Comparison of ENCODE assay signal across 8 cellular contexts in genomic region chr4:76179398-76180318, GRCh38. TPM values are rescaled to one million over a fixed set of nuclear protein-coding genes. Genes with fewer than 3 reads are reported as not detected.
DNase-seq lines count a peak whose midpoint lies in the region; ATAC-seq and TF ChIP-seq lines count a peak whose summit lies in the region.

No MANE protein-coding gene starts in this region.

- 60 to 62% methylated on average over 11 of the region's 11 CpGs for WGBS in GM23248 (ENCODE audit: low coverage in 1 of 2, low lambda C conversion rate in 2 of 2, missing lambda C conversion rate in 2 of 2), 2 experiments
- 67% methylated on average over 11 of the region's 11 CpGs for WGBS in suprapubic skin

- TF ChIP-seq POLR2A in suprapubic skin (IDR thresholded peaks at IDR 0.05): no peak

- no peak overlapping the region for H3K4me2 ChIP-seq in GM23248 (ENCODE audit: unreplicated experiment)
- no peak overlapping the region for H3K4me2 ChIP-seq in Loucy (ENCODE audit: low read depth, low read length, poor library complexity, severe bottlenecking)

- H3K79me2 ChIP-seq in GM23248 (ENCODE audit: insufficient read depth) (peaks cover 77% of the 10 kb centered on the region), Loucy (ENCODE audit: insufficient read depth, low read length) (no peaks in the 10 kb centered on the region)

- ATAC-seq in RWPE2 (ENCODE audit: low read depth) (peak; percentile 85), foreskin keratinocyte (peak; percentile 86)

- H3K27me3 ChIP-seq in GM23248 (replicated peaks; ENCODE audit: insufficient read depth) (no peaks in the 10 kb centered on the region), Loucy (ENCODE audit: insufficient read depth, low read length, poor library complexity, severe bottlenecking) (no peaks in the 10 kb centered on the region), RWPE2 (ENCODE audit: insufficient read depth, poor library complexity, severe bottlenecking) (no peaks in the 10 kb centered on the region), foreskin keratinocyte (no peaks in the 10 kb centered on the region), suprapubic skin (no peaks in the 10 kb centered on the region)

- H3K9ac ChIP-seq in GM23248 (no peak overlapping the region), Loucy (ENCODE audit: low read depth, low read length, poor library complexity, severe bottlenecking) (no peak overlapping the region)

- in situ Hi-C loops in GM23248 (cut with MboI): loop anchor here (10.0 kb wide), 1 partner anchor 325 kb away; no protein-coding TSS in a partner anchor

- no peak for TF ChIP-seq EP300 in suprapubic skin (IDR thresholded peaks at IDR 0.05)

- peaks cover 14% of the 10 kb centered on the region; the same call in 1 of the 2 replicates for H3K4me1 ChIP-seq in GM23248 (ENCODE audit: insufficient read depth)
- H3K4me1 ChIP-seq in Loucy (ENCODE audit: insufficient read depth, low read length, poor library complexity, severe bottlenecking): no peaks in the 10 kb centered on the region
- peaks cover 6% of the 10 kb centered on the region for H3K4me1 ChIP-seq in RWPE2 (ENCODE audit: insufficient read depth, poor library complexity, severe bottlenecking)
- H3K4me1 ChIP-seq in foreskin keratinocyte: no peaks in the 10 kb centered on the region
- no peaks in the 10 kb centered on the region for H3K4me1 ChIP-seq in suprapubic skin

- TF ChIP-seq CTCF in Loucy (conservative IDR thresholded peaks at IDR 0.05; ENCODE audit: low read length) (peak; percentile 99), RWPE2 (IDR thresholded peaks at IDR 0.05; ENCODE audit: poor library complexity, severe bottlenecking) (peak; percentile 89), foreskin keratinocyte (conservative IDR thresholded peaks at IDR 0.05) (peak; percentile 92), suprapubic skin (IDR thresholded peaks at IDR 0.05) (peak; percentile 54 to 80)

- H3K9me3 ChIP-seq in GM23248 (ENCODE audit: low read depth) (no peaks in the 10 kb centered on the region), Loucy (ENCODE audit: insufficient read depth, low read depth, low read length) (no peaks in the 10 kb centered on the region), RWPE2 (ENCODE audit: severe bottlenecking) (no peaks in the 10 kb centered on the region), suprapubic skin (no peaks in the 10 kb centered on the region)

- no peaks in the 10 kb centered on the region for H4K20me1 ChIP-seq in GM23248 (ENCODE audit: insufficient read depth)
- H4K20me1 ChIP-seq in Loucy (ENCODE audit: insufficient read depth, low read length, poor library complexity, severe bottlenecking): no peaks in the 10 kb centered on the region

- H2AFZ ChIP-seq in GM23248 (no peak overlapping the region), Loucy (ENCODE audit: low read length) (no peak overlapping the region)

- no peak overlapping the region for H3K27ac ChIP-seq in GM23248
- no peak overlapping the region for H3K27ac ChIP-seq in RWPE2 (ENCODE audit: poor library complexity, severe bottlenecking)
- H3K27ac ChIP-seq in foreskin keratinocyte: no peak overlapping the region
- H3K27ac ChIP-seq in suprapubic skin: no peak overlapping the region

- H3K4me3 ChIP-seq in GM23248: no peak overlapping the region
- no peak overlapping the region for H3K4me3 ChIP-seq in Loucy (ENCODE audit: low read length, poor library complexity, severe bottlenecking)
- no peak overlapping the region for H3K4me3 ChIP-seq in RWPE2 (ENCODE audit: severe bottlenecking)
- H3K4me3 ChIP-seq in suprapubic skin: no peak overlapping the region

- H3K9me2 ChIP-seq in GM23248 (ENCODE audit: insufficient read depth) (no peaks in the 10 kb centered on the region), Loucy (replicated peaks; ENCODE audit: low read depth, low read length) (no peaks in the 10 kb centered on the region)

- no peaks in the 10 kb centered on the region; the same call in 1 of the 2 replicates for H3F3A ChIP-seq in GM23248 (ENCODE audit: insufficient read depth)
- no peaks in the 10 kb centered on the region; the same call in 1 of the 2 replicates for H3F3A ChIP-seq in Loucy (ENCODE audit: low read depth)

- DNase-seq in Daoy (ENCODE audit: low read depth) (peak; percentile 56), GM23248 (peak; percentile 86), RWPE2 (ENCODE audit: low spot score) (peak; percentile 68), foreskin keratinocyte (peak; percentile 26 to 57), occipital lobe (lab: John Stamatoyannopoulos, UW) (peak; percentile 69), suprapubic skin (ENCODE audit: low spot score in 2 of 2) (peak; percentile 89)
- peak; percentile 68 to 71 for DNase-seq in activated T-helper 1 cell treated with anti-CD3 and anti-CD28 coated beads, Interleukin-2, amount 50 U/mL, for 16 hours (ENCODE audit: low read depth in 1 of 2, low spot score in 1 of 2)

- H3K36me3 ChIP-seq in GM23248 (ENCODE audit: low read depth): peaks cover 17% of the 10 kb centered on the region; the same call in 1 of the 2 replicates
- H3K36me3 ChIP-seq in Loucy (ENCODE audit: insufficient read depth, low read length): peaks cover 38% of the 10 kb centered on the region
- H3K36me3 ChIP-seq in RWPE2 (ENCODE audit: low read depth): peaks cover 55% of the 10 kb centered on the region
- peaks cover 11% of the 10 kb centered on the region for H3K36me3 ChIP-seq in suprapubic skin

RNA-seq across cellular contexts. Expression of gene NUP54, which starts 31.5 kb away (rescaled TPM):
- 31.8 and 40.7 TPM in 2 replicates for total RNA-seq in Daoy (2014; rRNA removed; shearing (Covaris generic))
- total RNA-seq in GM23248 (2014; rRNA removed; shearing (Covaris generic)): 26.4 and 47.3 TPM in 2 replicates
- polyA plus RNA-seq in GM23248 (2016; fragmentation: Nextera tagmentation; extraction: Ambion mirVana) (35.9 and 37.6 TPM in 2 replicates), foreskin keratinocyte (23.3 and 31.2 TPM in 2 replicates)
- total RNA-seq in foreskin keratinocyte (48.4 and 51.8 TPM in 2 replicates), occipital lobe (162 TPM), suprapubic skin (10 to 100 TPM; 30.2 to 36.6 (median 33.4) TPM)

RNA-seq across cellular contexts. Expression of gene SCARB2, which starts 34.0 kb away (rescaled TPM):
- total RNA-seq in Daoy (2014; rRNA removed; shearing (Covaris generic)): 22.7 and 25.7 TPM in 2 replicates
- total RNA-seq in GM23248 (2014; rRNA removed; shearing (Covaris generic)): 122 and 158 TPM in 2 replicates
- polyA plus RNA-seq in GM23248 (2016; fragmentation: Nextera tagmentation; extraction: Ambion mirVana): 173 and 175 TPM in 2 replicates
- total RNA-seq in foreskin keratinocyte: 57.5 and 70.4 TPM in 2 replicates
- 31.0 and 35.6 TPM in 2 replicates for polyA plus RNA-seq in foreskin keratinocyte
- 223 TPM for total RNA-seq in occipital lobe
- total RNA-seq in suprapubic skin: 100 to 1,000 TPM in 2 of 4 donors, 10 to 100 TPM in 2; 87.6 to 107 (median 95.8) TPM
